28 cellular contexts compared by ENCODE assay signal in genomic region chr16:24001706-24002105, GRCh38.
"Had no signal": no experiment of that assay in that cellular context is flagged by ENCODE, and none has a peak within 500 bp of the region (broad histone marks: within the 10 kb centered on the region; RNA-seq: fewer than 3 reads in every experiment).

No MANE protein-coding gene starts in this region.

- H3K27me3 Mint-ChIP-seq: dendritic cell treated with granulocyte-macrophage colony-stimulating factor and Interleukin-4, amounts not matched to agents 40 ng/mL and 50 ng/mL, for 4 days; naive thymus-derived CD8-positive, alpha-beta T cell had no signal

- H3K4me3 ChIP-seq: colonic mucosa, gastrocnemius medialis, heart left ventricle, hepatocyte, lung, ovary, psoas muscle, skin epidermis, spleen, suprapubic skin, vagina had no signal

- H3K27ac Mint-ChIP-seq: dendritic cell treated with granulocyte-macrophage colony-stimulating factor and Interleukin-4, amounts not matched to agents 40 ng/mL and 50 ng/mL, for 4 days; endodermal cell; nephron progenitor cell had no signal

- H3K4me1 ChIP-seq: colonic mucosa, gastrocnemius medialis, heart left ventricle, psoas muscle, suprapubic skin, vagina had no signal

- H2AFZ ChIP-seq: hepatocyte had no signal

- H3K4me2 ChIP-seq: hepatocyte had no signal

- DNase-seq: colonic mucosa; effector CD8-positive, alpha-beta T cell; endodermal cell; foreskin fibroblast; gastrocnemius medialis; heart left ventricle; kidney; mesendoderm; midbrain; naive thymus-derived CD8-positive, alpha-beta T cell; nephron progenitor cell; nucleus accumbens; ovary; posterior cingulate gyrus; psoas muscle; right cardiac atrium; spleen; stimulated activated naive CD8-positive, alpha-beta T cell treated with anti-CD3 and anti-CD28 coated beads, Interleukin-15, Interleukin-2, amounts not matched to agents 100 U/mL and 50 U/mL, for 24 hours; trophoblast cell had no signal

- ATAC-seq: esophagus mucosa; gastrocnemius medialis; heart left ventricle; left lobe of liver; naive thymus-derived CD8-positive, alpha-beta T cell; psoas muscle; right cardiac atrium; stimulated activated naive CD8-positive, alpha-beta T cell treated with anti-CD3 and anti-CD28 coated beads, Interleukin-15, Interleukin-2, amounts not matched to agents 100 U/mL and 50 U/mL, for 24 hours had no signal

- H3K27ac ChIP-seq: colonic mucosa, epithelial cell of prostate, gastrocnemius medialis, heart left ventricle, hepatocyte, ovary, psoas muscle, skin epidermis, spleen, suprapubic skin, vagina had no signal

- H3K4me1 Mint-ChIP-seq: endodermal cell, nephron progenitor cell had no signal

- H3K27me3 ChIP-seq: colonic mucosa, gastrocnemius medialis, hepatocyte, ovary, spleen, suprapubic skin, vagina had no signal

- H3K9me3 ChIP-seq: colonic mucosa, heart left ventricle, ovary, psoas muscle, spleen, suprapubic skin, vagina had no signal

- H3K9me3 Mint-ChIP-seq: dendritic cell treated with granulocyte-macrophage colony-stimulating factor and Interleukin-4, amounts not matched to agents 40 ng/mL and 50 ng/mL, for 4 days; endodermal cell; naive thymus-derived CD8-positive, alpha-beta T cell; nephron progenitor cell had no signal

- H3K4me3 Mint-ChIP-seq: dendritic cell treated with granulocyte-macrophage colony-stimulating factor and Interleukin-4, amounts not matched to agents 40 ng/mL and 50 ng/mL, for 4 days; endodermal cell; naive thymus-derived CD8-positive, alpha-beta T cell; nephron progenitor cell had no signal

- H3K36me3 ChIP-seq: colonic mucosa, gastrocnemius medialis, heart left ventricle, ovary, suprapubic skin, vagina had no signal

- FAIRE-seq: kidney had no signal

- H3K79me2 ChIP-seq: hepatocyte had no signal
